ENCODE assay signal across 25 cellular contexts in the genomic region with DNA sequence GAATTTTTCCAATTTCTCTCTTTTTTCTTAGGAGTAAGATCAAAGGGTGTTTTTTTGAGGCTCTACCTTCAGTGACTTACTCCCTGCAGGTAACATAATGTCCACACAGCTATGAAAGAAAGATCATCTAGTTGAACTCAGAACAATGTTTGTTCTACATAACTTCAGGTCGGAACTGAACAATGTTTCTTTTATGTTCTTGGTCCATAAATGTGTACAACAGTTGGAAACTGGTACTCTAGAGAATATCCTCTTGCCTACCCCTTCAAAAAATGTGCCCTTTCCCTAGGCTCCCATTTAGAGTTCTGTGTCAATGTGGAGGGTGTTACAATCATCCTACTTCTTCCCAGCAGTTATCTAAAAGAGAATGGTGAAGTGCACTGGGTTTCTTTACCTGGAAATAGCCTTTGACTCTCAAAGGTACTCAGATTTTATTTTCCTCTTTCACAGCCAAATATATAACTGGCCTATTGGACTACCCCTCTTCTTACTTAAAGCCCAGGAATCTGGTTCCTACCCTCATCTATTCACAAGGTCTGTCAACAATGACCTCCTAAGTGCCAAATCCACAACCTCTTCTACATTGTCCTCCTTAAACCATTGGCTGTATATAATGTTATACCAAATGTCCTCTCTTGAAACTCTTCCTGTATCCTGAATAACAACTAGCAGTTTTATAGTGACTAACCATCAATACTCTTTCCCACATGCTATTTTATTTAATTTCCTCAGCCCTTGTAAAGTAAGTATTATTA.
"Had no signal": no experiment of that assay in that cellular context is flagged by ENCODE, and none has a peak within 500 bp of the region (broad histone marks: within the 10 kb centered on the region; RNA-seq: fewer than 3 reads in every experiment).

No MANE protein-coding gene starts in this region.

- ATAC-seq: esophagus mucosa; gastrocnemius medialis; left ventricle myocardium superior; lower lobe of right lung; naive thymus-derived CD8-positive, alpha-beta T cell; stimulated activated effector memory CD8-positive, alpha-beta T cell treated with anti-CD3 and anti-CD28 coated beads, Interleukin-12 subunit alpha, Interleukin-12 subunit beta, amount 100 ng/mL, for 72 hours; stimulated activated naive CD8-positive, alpha-beta T cell treated with anti-CD3 and anti-CD28 coated beads, Interleukin-15, Interleukin-2, amounts not matched to agents 100 U/mL and 50 U/mL, for 24 hours had no signal

- H3K4me1 Mint-ChIP-seq: endodermal cell, neural crest cell had no signal

- H3K9me3 ChIP-seq: colonic mucosa, gastrocnemius medialis, lower lobe of right lung, prostate gland, right atrium auricular region, sigmoid colon, testis, tibial artery had no signal

- H3K27me3 ChIP-seq: colonic mucosa, gastrocnemius medialis, right atrium auricular region, sigmoid colon, testis, tibial artery had no signal

- H3K27ac ChIP-seq: colonic mucosa, epithelial cell of prostate, gastrocnemius medialis, lower lobe of right lung, parathyroid adenoma, prostate gland, right atrium auricular region, sigmoid colon, testis, tibial artery had no signal

- H3K4me3 ChIP-seq: colonic mucosa, gastrocnemius medialis, lower lobe of right lung, prostate gland, right atrium auricular region, sigmoid colon, testis, tibial artery had no signal

- DNase-seq: colonic mucosa; effector CD8-positive, alpha-beta T cell; endodermal cell; gastrocnemius medialis; head of caudate nucleus; left ventricle myocardium superior; lower lobe of right lung; naive thymus-derived CD8-positive, alpha-beta T cell; sigmoid colon; stimulated activated CD4-positive, alpha-beta T cell treated with anti-CD3 and anti-CD28 coated beads, Interleukin-2, amount 100 ng/mL, for 24 hours; stimulated activated CD4-positive, alpha-beta T cell treated with anti-CD3 and anti-CD28 coated beads, Interleukin-4, amount 100 ng/mL, for 24 hours; stimulated activated naive CD8-positive, alpha-beta T cell treated with anti-CD3 and anti-CD28 coated beads, Interleukin-15, Interleukin-2, amounts not matched to agents 100 U/mL and 50 U/mL, for 24 hours; substantia nigra; testis; tibial artery had no signal

- H3K36me3 ChIP-seq: colonic mucosa, prostate gland had no signal

- H3K4me1 ChIP-seq: colonic mucosa, gastrocnemius medialis, lower lobe of right lung, parathyroid adenoma, prostate gland, right atrium auricular region, testis, tibial artery had no signal

- H3K27me3 Mint-ChIP-seq: dendritic cell treated with granulocyte-macrophage colony-stimulating factor and Interleukin-4, amounts not matched to agents 40 ng/mL and 50 ng/mL, for 4 days; type B pancreatic cell had no signal

- H3K4me3 Mint-ChIP-seq: dendritic cell treated with granulocyte-macrophage colony-stimulating factor and Interleukin-4, amounts not matched to agents 40 ng/mL and 50 ng/mL, for 4 days; endodermal cell; naive thymus-derived CD8-positive, alpha-beta T cell; neural crest cell; stimulated activated effector memory CD8-positive, alpha-beta T cell treated with anti-CD3 and anti-CD28 coated beads, Interleukin-12 subunit alpha, Interleukin-12 subunit beta, amount 100 ng/mL, for 72 hours; type B pancreatic cell had no signal

- FAIRE-seq: keratinocyte had no signal

- H3K27ac Mint-ChIP-seq: dendritic cell treated with granulocyte-macrophage colony-stimulating factor and Interleukin-4, amounts not matched to agents 40 ng/mL and 50 ng/mL, for 4 days; endodermal cell; stimulated activated effector memory CD8-positive, alpha-beta T cell treated with anti-CD3 and anti-CD28 coated beads, Interleukin-12 subunit alpha, Interleukin-12 subunit beta, amount 100 ng/mL, for 72 hours; type B pancreatic cell had no signal
